ENCODE assay signal across 7 cellular contexts in genomic region chr7:87886875-87887274, GRCh38. TPM values are rescaled to one million over a fixed set of nuclear protein-coding genes. Genes with fewer than 3 reads are reported as not detected.
A peak's percentile ranks its signal among the peaks of the same experiment; 100 is the strongest.
DNase-seq lines count a peak whose midpoint lies in the region; ATAC-seq, FAIRE-seq and TF ChIP-seq lines count a peak whose summit lies in the region.

No MANE protein-coding gene starts in this region.

- DNase-seq in GM13977 (ENCODE audit: low spot score) (no peak), NCI-H69 (lab: John Stamatoyannopoulos, UW) (peak; percentile 49), endothelial cell of umbilical vein (ENCODE audit: low read depth, low spot score) (peak; percentile 56), pulmonary artery endothelial cell (ENCODE audit: low read depth, low spot score) (peak; percentile 10), mucosa of gallbladder (ENCODE audit: low spot score) (no peak), COLO668 (lab: John Stamatoyannopoulos, UW; ENCODE audit: unreplicated experiment) (no peak)

- TF ChIP-seq CTCF in GM13977 (IDR thresholded peaks at IDR 0.05; ENCODE audit: extremely low read depth, insufficient read depth, missing control alignments), result peak; percentile 50
- TF ChIP-seq CTCF in endothelial cell of umbilical vein (IDR thresholded peaks at IDR 0.05; ENCODE audit: extremely low read depth in 1 of 2, insufficient read depth in 1 of 2, low read depth in 1 of 2, low read length in 2 of 2), result peak; percentile 3 to 9

- intact Hi-C loops in endothelial cell of umbilical vein (cut with micrococcal nuclease), result loop anchor here (1.0 to 10.0 kb wide), 6 partner anchors 90 to 575 kb away; partner anchors contain the start of gene CROT

- POLR2A ChIA-PET in endothelial cell of umbilical vein (lab: Charles Lee), result no interaction called here

- no peaks in the 10 kb centered on the region for H3K9me3 ChIP-seq in endothelial cell of umbilical vein (replicated peaks; ENCODE audit: control insufficient read depth, insufficient read depth, low read length)

- BruUV-seq in endothelial cell of umbilical vein (replicated peaks; lab: Mats Ljungman, UMichigan), result no TSS peak

- TF ChIP-seq POLR2A in endothelial cell of umbilical vein (IDR thresholded peaks at IDR 0.05; ENCODE audit: low read depth, low read length), result no peak

- CTCF ChIA-PET in endothelial cell of umbilical vein (lab: Charles Lee), result interaction anchor here (0.7 to 4.1 kb wide), 21 partner anchors 8 to 575 kb away, joined by 3 to 108 read pairs (median 4); partner anchors contain the start of gene ADAM22

- no peak overlapping the region for H3K4me2 ChIP-seq in endothelial cell of umbilical vein (ENCODE audit: insufficient read depth, low read length)

- no peak for ATAC-seq in GM18867 (IDR thresholded peaks at IDR 0.05; ENCODE audit: unreplicated experiment)

- H3K4me3 ChIP-seq in endothelial cell of umbilical vein (replicated peaks in 1 of 3; ENCODE audit: insufficient read depth in 1 of 3, low read depth in 1 of 3, low read length in 3 of 3), result no peak overlapping the region

- H3K9ac ChIP-seq in endothelial cell of umbilical vein (replicated peaks; ENCODE audit: extremely low read depth, insufficient read depth, low read length), result no peak overlapping the region

- no peaks in the 10 kb centered on the region for H4K20me1 ChIP-seq in endothelial cell of umbilical vein (replicated peaks; ENCODE audit: control insufficient read depth, extremely low read depth, insufficient read depth, low read length)

- in situ Hi-C loops in GM13977 (cut with MboI; ENCODE audit: low pct_unique_long_range_greater_than_20kb, low sequenced_read_pairs, unreplicated experiment), result loop anchor here (10.0 to 25.0 kb wide), 2 partner anchors 92 to 225 kb away; no protein-coding TSS in a partner anchor

- H3K36me3 ChIP-seq in endothelial cell of umbilical vein (ENCODE audit: control insufficient read depth in 2 of 2, extremely low read depth in 1 of 2, insufficient read depth in 2 of 2, low read length in 2 of 2), result peaks cover 0 to 10% of the 10 kb centered on the region in 2 experiments

- H2AFZ ChIP-seq in endothelial cell of umbilical vein (ENCODE audit: low read depth, low read length), result no peak overlapping the region

- dilution Hi-C loops in endothelial cell of umbilical vein (cut with MboI; ENCODE audit: extremely low pct_ligation_motif_present, low sequenced_read_pairs), result no loop called here

- no peak overlapping the region for H3K27ac ChIP-seq in endothelial cell of umbilical vein (ENCODE audit: insufficient read depth, low read depth, low read length)

- no peaks in the 10 kb centered on the region for H3K27me3 ChIP-seq in endothelial cell of umbilical vein (ENCODE audit: control insufficient read depth in 2 of 2, insufficient read depth in 2 of 2, low read length in 2 of 2)

- H3K9me1 ChIP-seq in endothelial cell of umbilical vein (replicated peaks; ENCODE audit: control insufficient read depth, extremely low read depth, insufficient read depth, low read length), result no peaks in the 10 kb centered on the region

- no peak for FAIRE-seq in endothelial cell of umbilical vein (lab: Jason Lieb, UNC)

- H3K4me1 ChIP-seq in endothelial cell of umbilical vein (ENCODE audit: control insufficient read depth, extremely low read depth, insufficient read depth, low read length), result no peaks in the 10 kb centered on the region

- H3K79me2 ChIP-seq in endothelial cell of umbilical vein (ENCODE audit: control insufficient read depth, insufficient read depth, low read length), result peaks cover 61% of the 10 kb centered on the region

TF ChIP-seq in endothelial cell of umbilical vein, 7 proteins besides CTCF, POLR2A, EP300 and RAD21:
- no peak for TF ChIP-seq MAX (IDR thresholded peaks at IDR 0.05; ENCODE audit: insufficient read depth, insufficient read length)
- TF ChIP-seq GATA2 (IDR thresholded peaks at IDR 0.05; ENCODE audit: insufficient read depth, insufficient read length, low read depth, low read length), result no peak
- TF ChIP-seq FOS (IDR thresholded peaks at IDR 0.05; ENCODE audit: borderline replicate concordance, insufficient read depth, low read length), result no peak
- no peak for TF ChIP-seq POLR2AphosphoS5 (IDR thresholded peaks at IDR 0.05; ENCODE audit: insufficient read depth, low read depth, low read length)
- no peak for TF ChIP-seq MYC (IDR thresholded peaks at IDR 0.05; ENCODE audit: low read depth, low read length)
- TF ChIP-seq JUN (IDR thresholded peaks at IDR 0.05; ENCODE audit: borderline replicate concordance, insufficient read depth, insufficient read length, low read depth), result no peak
- no peak for TF ChIP-seq EZH2 (IDR thresholded peaks at IDR 0.05; ENCODE audit: borderline replicate concordance, low read depth, low read length, severe bottlenecking)

RNA-seq across cellular contexts. Expression of gene DBF4, which starts 10.6 kb away (rescaled TPM):
- total RNA-seq in endothelial cell of umbilical vein (35.8 and 39.7 TPM in 2 replicates), pulmonary artery endothelial cell (23.7 and 40.1 TPM in 2 replicates), mucosa of gallbladder (6.0 TPM)
- 2.6 and 3.7 TPM in 2 replicates for polyA plus RNA-seq in endothelial cell of umbilical vein
- polyA plus RNA-seq in endothelial cell of umbilical vein (2011; cell fraction: cytosol; rRNA removed), result 7.7 TPM in 2 replicates
- polyA plus RNA-seq in endothelial cell of umbilical vein (2011; cell fraction: nucleus; rRNA removed), result 7.9 and 14.4 TPM in 2 replicates
- polyA plus RNA-seq in endothelial cell of umbilical vein (2012), result 13.0 and 35.6 TPM in 2 replicates
- polyA minus RNA-seq in endothelial cell of umbilical vein, result 3.9 and 4.9 TPM in 2 replicates
- 14.4 TPM for polyA minus RNA-seq in endothelial cell of umbilical vein (2011; cell fraction: cytosol; rRNA and poly(A)+ RNA removed)
- 6.1 and 12.4 TPM in 2 replicates for polyA minus RNA-seq in endothelial cell of umbilical vein (2011; cell fraction: nucleus; rRNA and poly(A)+ RNA removed)

RNA-seq across cellular contexts. Expression of gene SLC25A40, which starts 10.7 kb away (rescaled TPM):
- 17.1 and 21.6 TPM in 2 replicates for total RNA-seq in endothelial cell of umbilical vein
- 4.7 and 7.1 TPM in 2 replicates for polyA plus RNA-seq in endothelial cell of umbilical vein
- polyA plus RNA-seq in endothelial cell of umbilical vein (2011; cell fraction: cytosol; rRNA removed), result 5.2 and 5.5 TPM in 2 replicates
- polyA plus RNA-seq in endothelial cell of umbilical vein (2011; cell fraction: nucleus; rRNA removed), result 17.0 and 25.6 TPM in 2 replicates
- polyA plus RNA-seq in endothelial cell of umbilical vein (2012), result 9.8 and 10.4 TPM in 2 replicates
- 4.7 and 5.0 TPM in 2 replicates for polyA minus RNA-seq in endothelial cell of umbilical vein
- 6.6 TPM for polyA minus RNA-seq in endothelial cell of umbilical vein (2011; cell fraction: cytosol; rRNA and poly(A)+ RNA removed)
- 8.4 and 12.6 TPM in 2 replicates for polyA minus RNA-seq in endothelial cell of umbilical vein (2011; cell fraction: nucleus; rRNA and poly(A)+ RNA removed)
- 4.3 and 6.1 TPM in 2 replicates for total RNA-seq in pulmonary artery endothelial cell
- 19.5 TPM for total RNA-seq in mucosa of gallbladder

RNA-seq across cellular contexts. Expression of gene ADAM22, which starts 47.2 kb away (rescaled TPM):
- total RNA-seq in endothelial cell of umbilical vein, result 0.53 and 1.4 TPM in 2 replicates
- 0.19 and 0.33 TPM in 2 replicates for polyA plus RNA-seq in endothelial cell of umbilical vein
- polyA plus RNA-seq in endothelial cell of umbilical vein (2011; cell fraction: cytosol; rRNA removed), result 0.15 and 0.17 TPM in 2 replicates
- 0.67 and 0.84 TPM in 2 replicates for polyA plus RNA-seq in endothelial cell of umbilical vein (2011; cell fraction: nucleus; rRNA removed)
- polyA plus RNA-seq in endothelial cell of umbilical vein (2012), result 0.20 and 0.35 TPM in 2 replicates
- polyA minus RNA-seq in endothelial cell of umbilical vein, result 2.5 and 4.0 TPM in 2 replicates
- 1.6 TPM for polyA minus RNA-seq in endothelial cell of umbilical vein (2011; cell fraction: cytosol; rRNA and poly(A)+ RNA removed)
- polyA minus RNA-seq in endothelial cell of umbilical vein (2011; cell fraction: nucleus; rRNA and poly(A)+ RNA removed), result 1.6 and 3.3 TPM in 2 replicates
- total RNA-seq in pulmonary artery endothelial cell, result 0.13 and 1.5 TPM in 2 replicates
- 1.8 TPM for total RNA-seq in mucosa of gallbladder

Comparison
In these comparisons a context has a peak if more than half of its experiments do, and no peak if none do; other contexts are left out.
1. DNase-seq: peak in NCI-H69 (single experiment), endothelial cell of umbilical vein (single experiment) and pulmonary artery endothelial cell (single experiment); none in GM13977 (single experiment), mucosa of gallbladder (single experiment) and COLO668 (single experiment).